ENCODE assay signal across 8 cellular contexts in the genomic region with DNA sequence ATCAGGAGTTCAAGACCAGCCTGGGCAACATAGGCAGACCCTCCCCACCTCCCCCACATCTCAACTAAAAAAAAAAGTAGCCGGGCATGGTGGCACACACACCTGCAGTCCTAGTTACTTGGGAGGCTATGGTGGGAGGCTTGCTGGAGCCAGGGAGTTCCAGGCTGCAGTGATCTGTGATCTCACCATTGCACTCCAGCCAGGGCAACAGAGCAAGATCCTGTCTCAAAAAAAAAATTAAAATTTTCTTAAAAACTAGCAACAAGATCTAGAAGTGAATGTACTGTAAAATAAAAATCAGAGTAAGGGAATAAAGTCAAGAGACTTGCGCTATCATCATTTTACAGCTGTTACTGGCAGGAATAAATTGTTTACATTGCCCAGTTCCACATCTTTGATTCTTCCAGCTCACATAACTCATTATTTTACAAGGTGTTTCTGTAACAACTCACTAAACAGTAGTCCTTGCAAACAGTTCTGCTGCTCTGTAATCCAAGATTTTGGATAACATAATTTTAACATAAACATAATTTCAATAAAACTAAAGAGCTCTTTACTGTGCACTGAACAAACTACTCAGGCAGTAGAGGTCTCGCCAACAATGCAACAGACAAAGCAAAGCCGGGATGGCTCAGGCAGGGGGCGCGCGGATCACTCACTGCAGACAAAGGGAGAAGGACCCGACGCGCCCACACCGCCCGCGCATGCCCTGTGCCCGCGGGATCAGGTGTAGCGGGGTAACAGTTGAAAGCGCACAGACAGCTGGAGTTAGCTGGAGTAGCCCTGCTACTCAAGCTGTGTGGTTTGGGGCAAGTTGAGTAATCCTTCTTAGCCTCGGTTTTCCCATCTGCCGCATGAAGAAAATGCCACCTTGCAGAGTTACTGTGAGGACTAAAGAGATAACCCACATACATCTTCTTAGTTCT.
A peak's percentile ranks its signal among the peaks of the same experiment; 100 is the strongest.
DNase-seq lines count a peak whose midpoint lies in the region; ATAC-seq, FAIRE-seq and TF ChIP-seq lines count a peak whose summit lies in the region.

No MANE protein-coding gene starts in this region.

- H3K36me3 Mint-ChIP-seq in GM23338 (ENCODE audit: low read depth), result no peaks in the 10 kb centered on the region
- H3K36me3 Mint-ChIP-seq in activated T-helper 1 cell treated with anti-CD3 and anti-CD28 coated beads, Interleukin-12 subunit alpha, Interleukin-12 subunit beta, Interleukin-2, Interleukin-4 antibody, amounts not matched to agents 30 ng/mL and 10 ng/mL and 1 ng/mL, durations not matched to agents 14 hours and 24 hours and 36 hours (ENCODE audit: low read depth), result no peaks in the 10 kb centered on the region

- H3K36me3 ChIP-seq in GM23338 (ENCODE audit: insufficient read depth) (no peaks in the 10 kb centered on the region), gastroesophageal sphincter (no peaks in the 10 kb centered on the region), prostate gland (no peaks in the 10 kb centered on the region)

- H3F3A ChIP-seq in GM23338 (replicated peaks; ENCODE audit: low read depth), result no peaks in the 10 kb centered on the region

- H3K9me2 ChIP-seq in GM23338 (ENCODE audit: insufficient read depth), result no peaks in the 10 kb centered on the region

- H3K4me3 ChIP-seq in GM23338 (peak overlapping the region; percentile 18; the same call in 1 of the 2 replicates), LNCaP clone FGC (ENCODE audit: low read depth, low read length) (peak overlapping the region; percentile 11; the same call in 1 of the 2 replicates), gastroesophageal sphincter (no peak overlapping the region), prostate gland (no peak overlapping the region)

- H2AFZ ChIP-seq in GM23338, result peak overlapping the region; percentile 24; the same call in 1 of the 2 replicates

- H3K4me1 ChIP-seq in GM23338 (ENCODE audit: insufficient read depth), result peaks cover 22% of the 10 kb centered on the region
- peaks cover 0 to 9% (median 0%) of the 10 kb centered on the region in 3 donors for H3K4me1 ChIP-seq in gastroesophageal sphincter
- no peaks in the 10 kb centered on the region for H3K4me1 ChIP-seq in prostate gland (replicated peaks)

- no peak for FAIRE-seq in RCC 7860 (lab: Jason Lieb, UNC)

- no peaks in the 10 kb centered on the region for H4K20me1 ChIP-seq in GM23338 (replicated peaks; ENCODE audit: insufficient read depth)

- peaks cover 30% of the 10 kb centered on the region for H3K4me1 Mint-ChIP-seq in GM23338
- peaks cover 9% of the 10 kb centered on the region for H3K4me1 Mint-ChIP-seq in activated T-helper 1 cell treated with anti-CD3 and anti-CD28 coated beads, Interleukin-12 subunit alpha, Interleukin-12 subunit beta, Interleukin-2, Interleukin-4 antibody, amounts not matched to agents 30 ng/mL and 10 ng/mL and 1 ng/mL, durations not matched to agents 14 hours and 24 hours and 36 hours (ENCODE audit: low read depth)

- DNase-seq in EH (ENCODE audit: low read depth) (peak; percentile 32), GM23338 (ENCODE audit: low spot score) (peak; percentile 90), LNCaP clone FGC (ENCODE audit: low read depth) (peak; percentile 51), RCC 7860 (ENCODE audit: low spot score) (peak; percentile 31), prostate gland (ENCODE audit: low spot score) (peak; percentile 59), middle frontal gyrus (ENCODE audit: extremely low spot score, low spot score) (no peak)
- peak; percentile 66 for DNase-seq in activated T-helper 1 cell treated with anti-CD3 and anti-CD28 coated beads, Interleukin-12 subunit alpha, Interleukin-12 subunit beta, Interleukin-2, Interleukin-4 antibody, amounts not matched to agents 30 ng/mL and 10 ng/mL and 1 ng/mL, durations not matched to agents 14 hours and 24 hours and 36 hours (ENCODE audit: low spot score)

- WGBS in gastroesophageal sphincter (ENCODE audit: low coverage in 1 of 2), 2 donors, result 50 to 60% methylated on average over 2 of the region's 19 CpGs
- 7% methylated on average over 19 of the region's 19 CpGs for WGBS in prostate gland

- TF ChIP-seq EP300 in gastroesophageal sphincter (IDR thresholded peaks at IDR 0.05), result no peak

- H3K9me3 ChIP-seq in gastroesophageal sphincter (no peaks in the 10 kb centered on the region), prostate gland (no peaks in the 10 kb centered on the region)

- no peaks in the 10 kb centered on the region for H3K9me3 Mint-ChIP-seq in GM23338
- no peaks in the 10 kb centered on the region for H3K9me3 Mint-ChIP-seq in activated T-helper 1 cell treated with anti-CD3 and anti-CD28 coated beads, Interleukin-12 subunit alpha, Interleukin-12 subunit beta, Interleukin-2, Interleukin-4 antibody, amounts not matched to agents 30 ng/mL and 10 ng/mL and 1 ng/mL, durations not matched to agents 14 hours and 24 hours and 36 hours

- no peaks in the 10 kb centered on the region for H3K27me3 ChIP-seq in GM23338 (ENCODE audit: insufficient read depth)
- peaks cover 85% of the 10 kb centered on the region for H3K27me3 ChIP-seq in gastroesophageal sphincter
- H3K27me3 ChIP-seq in prostate gland (replicated peaks; ENCODE audit: insufficient read depth), result peaks cover 3% of the 10 kb centered on the region

- H3K27me3 Mint-ChIP-seq in GM23338 (ENCODE audit: insufficient read depth, low read depth, poor library complexity), result peaks cover 2% of the 10 kb centered on the region
- H3K27me3 Mint-ChIP-seq in activated T-helper 1 cell treated with anti-CD3 and anti-CD28 coated beads, Interleukin-12 subunit alpha, Interleukin-12 subunit beta, Interleukin-2, Interleukin-4 antibody, amounts not matched to agents 30 ng/mL and 10 ng/mL and 1 ng/mL, durations not matched to agents 14 hours and 24 hours and 36 hours (ENCODE audit: insufficient read depth), result peaks cover 76% of the 10 kb centered on the region

- no peak overlapping the region; the same call in 2 of the 3 replicates for H3K4me3 Mint-ChIP-seq in GM23338
- no peak overlapping the region for H3K4me3 Mint-ChIP-seq in activated T-helper 1 cell treated with anti-CD3 and anti-CD28 coated beads, Interleukin-12 subunit alpha, Interleukin-12 subunit beta, Interleukin-2, Interleukin-4 antibody, amounts not matched to agents 30 ng/mL and 10 ng/mL and 1 ng/mL, durations not matched to agents 14 hours and 24 hours and 36 hours

- TF ChIP-seq CTCF in GM23338 (conservative IDR thresholded peaks at IDR 0.05; ENCODE audit: low read depth in 2 of 2) (peak; percentile 44 to 73; a peak in 3 of 4 replicates), LNCaP clone FGC (IDR thresholded peaks at IDR 0.05; ENCODE audit: control insufficient read depth, extremely low read depth, insufficient read depth) (peak; percentile 71), gastroesophageal sphincter (IDR thresholded peaks at IDR 0.05) (peak in 1 of 4 experiments; percentile 48), prostate gland (IDR thresholded peaks at IDR 0.05) (peak in 3 of 4 experiments; percentile 22 to 41 (median 33))

- no peaks in the 10 kb centered on the region for H3K79me2 ChIP-seq in GM23338 (replicated peaks; ENCODE audit: insufficient read depth)

- peak overlapping the region; percentile 33; the same call in 1 of the 2 replicates for H3K27ac Mint-ChIP-seq in GM23338
- H3K27ac Mint-ChIP-seq in activated T-helper 1 cell treated with anti-CD3 and anti-CD28 coated beads, Interleukin-12 subunit alpha, Interleukin-12 subunit beta, Interleukin-2, Interleukin-4 antibody, amounts not matched to agents 30 ng/mL and 10 ng/mL and 1 ng/mL, durations not matched to agents 14 hours and 24 hours and 36 hours, result no peak overlapping the region

- intact Hi-C loops in activated T-helper 1 cell treated with anti-CD3 and anti-CD28 coated beads, Interleukin-12 subunit alpha, Interleukin-12 subunit beta, Interleukin-2, Interleukin-4 antibody, amounts not matched to agents 30 ng/mL and 10 ng/mL and 1 ng/mL, durations not matched to agents 14 hours and 24 hours and 36 hours (cut with micrococcal nuclease), result loop anchor here (1.0 to 5.0 kb wide), 4 partner anchors 185 to 589 kb away; no protein-coding TSS in a partner anchor
- intact Hi-C loops in prostate gland (cut with DNase I), result no loop called here

- H3K4me2 ChIP-seq in GM23338, result peak overlapping the region; percentile 35; the same call in 1 of the 2 replicates

- no peak overlapping the region for H3K27ac ChIP-seq in GM23338 (ENCODE audit: low read depth)
- no peak overlapping the region for H3K27ac ChIP-seq in gastroesophageal sphincter
- H3K27ac ChIP-seq in prostate gland, result no peak overlapping the region

- TF ChIP-seq POLR2A in gastroesophageal sphincter (IDR thresholded peaks at IDR 0.05) (no peak), prostate gland (IDR thresholded peaks at IDR 0.05) (no peak)

- ATAC-seq in GM23338, result peak; percentile 98
- ATAC-seq in gastroesophageal sphincter, result peak; percentile 36

TF ChIP-seq in GM23338, 12 proteins besides CTCF, POLR2A, EP300 and RAD21 (continues in another document):
- TF ChIP-seq JUNB (IDR thresholded peaks at IDR 0.05; ENCODE audit: unreplicated experiment), result no peak
- TF ChIP-seq, protein P1, sequence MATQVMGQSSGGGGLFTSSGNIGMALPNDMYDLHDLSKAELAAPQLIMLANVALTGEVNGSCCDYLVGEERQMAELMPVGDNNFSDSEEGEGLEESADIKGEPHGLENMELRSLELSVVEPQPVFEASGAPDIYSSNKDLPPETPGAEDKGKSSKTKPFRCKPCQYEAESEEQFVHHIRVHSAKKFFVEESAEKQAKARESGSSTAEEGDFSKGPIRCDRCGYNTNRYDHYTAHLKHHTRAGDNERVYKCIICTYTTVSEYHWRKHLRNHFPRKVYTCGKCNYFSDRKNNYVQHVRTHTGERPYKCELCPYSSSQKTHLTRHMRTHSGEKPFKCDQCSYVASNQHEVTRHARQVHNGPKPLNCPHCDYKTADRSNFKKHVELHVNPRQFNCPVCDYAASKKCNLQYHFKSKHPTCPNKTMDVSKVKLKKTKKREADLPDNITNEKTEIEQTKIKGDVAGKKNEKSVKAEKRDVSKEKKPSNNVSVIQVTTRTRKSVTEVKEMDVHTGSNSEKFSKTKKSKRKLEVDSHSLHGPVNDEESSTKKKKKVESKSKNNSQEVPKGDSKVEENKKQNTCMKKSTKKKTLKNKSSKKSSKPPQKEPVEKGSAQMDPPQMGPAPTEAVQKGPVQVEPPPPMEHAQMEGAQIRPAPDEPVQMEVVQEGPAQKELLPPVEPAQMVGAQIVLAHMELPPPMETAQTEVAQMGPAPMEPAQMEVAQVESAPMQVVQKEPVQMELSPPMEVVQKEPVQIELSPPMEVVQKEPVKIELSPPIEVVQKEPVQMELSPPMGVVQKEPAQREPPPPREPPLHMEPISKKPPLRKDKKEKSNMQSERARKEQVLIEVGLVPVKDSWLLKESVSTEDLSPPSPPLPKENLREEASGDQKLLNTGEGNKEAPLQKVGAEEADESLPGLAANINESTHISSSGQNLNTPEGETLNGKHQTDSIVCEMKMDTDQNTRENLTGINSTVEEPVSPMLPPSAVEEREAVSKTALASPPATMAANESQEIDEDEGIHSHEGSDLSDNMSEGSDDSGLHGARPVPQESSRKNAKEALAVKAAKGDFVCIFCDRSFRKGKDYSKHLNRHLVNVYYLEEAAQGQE (IDR thresholded peaks at IDR 0.05; ENCODE audit: unreplicated experiment), result no peak
- no peak for TF ChIP-seq EZH2 (IDR thresholded peaks at IDR 0.05; ENCODE audit: low read depth, unreplicated experiment)
- no peak for TF ChIP-seq POLR2AphosphoS5 (IDR thresholded peaks at IDR 0.05; ENCODE audit: low read depth)
- TF ChIP-seq EZH2phosphoT487 (IDR thresholded peaks at IDR 0.05; ENCODE audit: unreplicated experiment), result no peak

Comparison
In these comparisons a context has a peak if more than half of its experiments do, and no peak if none do; other contexts are left out.
1. H3K4me3 ChIP-seq: peak in GM23338 (single experiment) and LNCaP clone FGC (single experiment); none in gastroesophageal sphincter (0 of 2) and prostate gland (0 of 2).